In the genomic region with DNA sequence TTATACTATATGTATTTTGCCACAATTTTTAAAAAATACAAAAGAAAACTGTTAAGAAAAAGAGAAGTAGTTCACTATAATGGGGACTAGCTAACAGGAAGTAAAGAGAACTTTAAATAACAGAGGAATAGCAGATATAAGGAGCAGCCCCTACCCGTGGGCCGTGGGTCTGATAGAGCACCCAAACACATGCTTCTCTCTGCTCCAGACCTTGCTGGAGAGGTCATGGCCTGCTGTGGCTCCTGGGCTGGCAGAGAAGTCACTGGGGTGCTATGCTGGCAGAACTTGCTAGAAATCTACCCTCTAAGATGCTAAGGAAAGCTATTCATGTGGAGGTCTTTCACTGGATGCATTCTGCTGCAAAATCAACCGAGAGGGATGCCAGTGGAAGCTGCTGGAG, we compare ENCODE assay signal across 15 cellular contexts. TPM values are rescaled to one million over a fixed set of nuclear protein-coding genes. Genes with fewer than 3 reads are reported as not detected.
A peak's percentile ranks its signal among the peaks of the same experiment; 100 is the strongest.
DNase-seq lines count a peak whose midpoint lies in the region; ATAC-seq and TF ChIP-seq lines count a peak whose summit lies in the region.
"Had no signal": no experiment of that assay in that cellular context is flagged by ENCODE, and none has a peak within 500 bp of the region (broad histone marks: within the 10 kb centered on the region; RNA-seq: fewer than 3 reads in every experiment).

No MANE protein-coding gene starts in this region.

- CTCF ChIA-PET in CD8-positive, alpha-beta T cell (lab: Charles Lee), result interaction anchor here (1.2 to 2.1 kb wide), 5 partner anchors 9 to 72 kb away, joined by 3 to 8 read pairs (median 6); no protein-coding TSS in a partner anchor
- CTCF ChIA-PET in T-cell (lab: Charles Lee), result interaction anchor here (0.6 to 1.8 kb wide), 5 partner anchors 10 to 66 kb away, joined by 3 to 6 read pairs (median 5); partner anchors contain the start of gene TNFAIP8 (in 1 of the 2)

- DNase-seq in CD14-positive monocyte (ENCODE audit: low spot score), result no peak
- DNase-seq in CD8-positive, alpha-beta T cell, result no peak
- DNase-seq in T-cell, result no peak
- DNase-seq in effector memory CD4-positive, alpha-beta T cell, result no peak
- DNase-seq in OCI-M1 (lab: John Stamatoyannopoulos, UW), result no peak
- DNase-seq in activated CD4-positive, CD25-positive, alpha-beta regulatory T cell treated with anti-CD3 and anti-CD28 coated beads, Interleukin-2, amount 50 U/mL, for 72 hours, result no peak
- no peak for DNase-seq in GM19240 (ENCODE audit: insufficient read length, low spot score)
- DNase-seq: activated effector memory CD4-positive, alpha-beta T cell treated with Interleukin-2 at 50 U/mL for 16 hours; EL; H7; left ventricle myocardium inferior; NCI-H1105 treated with DMSO at 0.1 percent for 48 hours; SK-N-SH; stimulated activated CD4-positive, alpha-beta T cell treated with anti-CD3 and anti-CD28 coated beads, Interleukin-12 subunit alpha, Interleukin-12 subunit beta, amount 100 ng/mL, for 4 hours had no signal

- POLR2A ChIA-PET in CD8-positive, alpha-beta T cell (lab: Charles Lee), result interaction anchor here (0.6 to 2.5 kb wide), 7 partner anchors 11 to 446 kb away, joined by 3 to 7 read pairs (median 5); no protein-coding TSS in a partner anchor
- POLR2A ChIA-PET in T-cell (lab: Charles Lee), result interaction anchor here (0.6 to 1.1 kb wide), 6 partner anchors 12 to 111 kb away, joined by 3 to 8 read pairs (median 4); no protein-coding TSS in a partner anchor

- intact Hi-C loops in CD14-positive monocyte (cut with micrococcal nuclease), result loop anchor here (1.0 to 10.0 kb wide), 2 partner anchors 8 to 69 kb away; no protein-coding TSS in a partner anchor
- intact Hi-C loops in CD8-positive, alpha-beta T cell (cut with DNase I, micrococcal nuclease), result loop anchor here in 1 of 2 experiments (1.0 kb wide), 1 partner anchor 9 kb away; no protein-coding TSS in a partner anchor

- H3K27ac ChIP-seq in CD8-positive, alpha-beta T cell (ENCODE audit: low read depth, low read length), result no peak overlapping the region
- peak overlapping the region; percentile 44 for H3K27ac ChIP-seq in effector memory CD4-positive, alpha-beta T cell (ENCODE audit: insufficient read depth, low read length, poor library complexity, severe bottlenecking)
- H3K27ac ChIP-seq: left ventricle myocardium inferior had no signal

- no peaks in the 10 kb centered on the region for H3K9me3 ChIP-seq in CD8-positive, alpha-beta T cell (ENCODE audit: low read length)
- H3K9me3 ChIP-seq in effector memory CD4-positive, alpha-beta T cell (ENCODE audit: control insufficient read depth, low read length), result no peaks in the 10 kb centered on the region
- H3K9me3 ChIP-seq: left ventricle myocardium inferior, SK-N-SH had no signal

- H3K36me3 Mint-ChIP-seq in CD14-positive monocyte, result peaks cover 6 to 9% of the 10 kb centered on the region in 2 donors
- peaks cover 42% of the 10 kb centered on the region for H3K36me3 Mint-ChIP-seq in CD8-positive, alpha-beta T cell
- H3K36me3 Mint-ChIP-seq in T-cell, result peaks cover 36% of the 10 kb centered on the region

- H3K27ac Mint-ChIP-seq in CD14-positive monocyte (peak overlapping the region; percentile 64 to 90 (median 84)), T-cell (peak overlapping the region; percentile 78 to 85)
- H3K27ac Mint-ChIP-seq in CD8-positive, alpha-beta T cell, result peak overlapping the region; percentile 89
- H3K27ac Mint-ChIP-seq: progenitor cell of endocrine pancreas had no signal

- no peak overlapping the region for H3K4me3 ChIP-seq in CD8-positive, alpha-beta T cell (ENCODE audit: low read depth, low read length)
- H3K4me3 ChIP-seq in effector memory CD4-positive, alpha-beta T cell (ENCODE audit: insufficient read depth, low read depth, low read length, poor library complexity, severe bottlenecking), result no peak overlapping the region
- H3K4me3 ChIP-seq: left ventricle myocardium inferior had no signal

- no peaks in the 10 kb centered on the region for H3K36me3 ChIP-seq in CD8-positive, alpha-beta T cell (ENCODE audit: insufficient read depth, low read length)
- H3K36me3 ChIP-seq in effector memory CD4-positive, alpha-beta T cell (ENCODE audit: control insufficient read depth, insufficient read depth, low read length), result no peaks in the 10 kb centered on the region
- H3K36me3 ChIP-seq: left ventricle myocardium inferior had no signal

- H3K9me3 Mint-ChIP-seq in CD14-positive monocyte (peaks cover 0 to 4% (median 0%) of the 10 kb centered on the region in 7 donors), T-cell (no peaks in the 10 kb centered on the region)
- no peaks in the 10 kb centered on the region for H3K9me3 Mint-ChIP-seq in CD8-positive, alpha-beta T cell

- no peak for TF ChIP-seq CTCF in CD14-positive monocyte (IDR thresholded peaks at IDR 0.05)
- no peak for TF ChIP-seq CTCF in CD8-positive, alpha-beta T cell (IDR thresholded peaks at IDR 0.05)

- no peaks in the 10 kb centered on the region for H3K27me3 ChIP-seq in CD8-positive, alpha-beta T cell (ENCODE audit: insufficient read depth, low read length)
- no peaks in the 10 kb centered on the region for H3K27me3 ChIP-seq in effector memory CD4-positive, alpha-beta T cell (replicated peaks; ENCODE audit: control insufficient read depth, insufficient read depth, low read length, poor library complexity, severe bottlenecking)

- peak overlapping the region; percentile 48 to 67 for H3K4me3 Mint-ChIP-seq in CD14-positive monocyte
- peak overlapping the region; percentile 63 for H3K4me3 Mint-ChIP-seq in CD8-positive, alpha-beta T cell
- H3K4me3 Mint-ChIP-seq in T-cell, result peak overlapping the region; percentile 17 to 50 (median 23)

- H3K27me3 Mint-ChIP-seq in CD14-positive monocyte (ENCODE audit: low read depth in 3 of 3), result no peaks in the 10 kb centered on the region
- H3K27me3 Mint-ChIP-seq in CD8-positive, alpha-beta T cell (ENCODE audit: low read depth), result no peaks in the 10 kb centered on the region
- no peaks in the 10 kb centered on the region for H3K27me3 Mint-ChIP-seq in T-cell
- H3K27me3 Mint-ChIP-seq: progenitor cell of endocrine pancreas had no signal

- no peak for ATAC-seq in CD8-positive, alpha-beta T cell
- no peak for ATAC-seq in T-cell (replicated peaks in 1 of 4)

- H3K4me1 Mint-ChIP-seq in CD14-positive monocyte, result peaks cover 79% of the 10 kb centered on the region
- peaks cover 93% of the 10 kb centered on the region for H3K4me1 Mint-ChIP-seq in CD8-positive, alpha-beta T cell (ENCODE audit: low read depth)
- peaks cover 94 to 96% (median 96%) of the 10 kb centered on the region in 3 donors for H3K4me1 Mint-ChIP-seq in T-cell

- peaks cover 92% of the 10 kb centered on the region for H3K4me1 ChIP-seq in CD8-positive, alpha-beta T cell (ENCODE audit: insufficient read depth, low read length)
- peaks cover 61% of the 10 kb centered on the region for H3K4me1 ChIP-seq in effector memory CD4-positive, alpha-beta T cell (ENCODE audit: control insufficient read depth, insufficient read depth, low read length, poor library complexity, severe bottlenecking)

RNA-seq across cellular contexts. Expression of gene TNFAIP8, which starts 10.0 kb away (rescaled TPM):
- 10 to 100 TPM; 47.0 to 55.5 TPM for polyA plus RNA-seq in CD14-positive monocyte
- total RNA-seq in CD8-positive, alpha-beta T cell, result 10 to 100 TPM; 62.3 to 63.0 TPM
- total RNA-seq in T-cell, result 100 to 1,000 TPM; 128 to 145 (median 135) TPM
